9 cellular contexts compared by ENCODE assay signal in the genomic region with DNA sequence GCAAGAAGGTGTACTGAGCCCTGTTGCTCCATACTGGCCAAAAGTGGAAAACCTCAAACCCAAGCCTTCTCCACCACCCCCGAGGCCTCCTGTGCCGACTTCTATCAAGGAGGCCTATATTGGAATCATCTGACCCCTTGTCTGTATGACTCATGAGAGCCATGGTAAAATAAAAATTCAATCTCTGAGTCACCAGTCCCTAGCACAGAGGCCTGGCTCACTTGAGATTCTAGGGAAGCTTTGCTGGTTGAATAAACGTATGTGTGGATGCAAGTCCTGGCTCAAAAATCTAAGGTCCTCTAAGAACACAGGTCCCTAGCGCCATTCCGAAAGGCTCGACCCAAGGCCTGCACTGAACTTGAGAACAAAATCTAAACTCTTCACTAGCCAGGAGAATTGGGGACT. TPM values are rescaled to one million over a fixed set of nuclear protein-coding genes. Genes with fewer than 3 reads are reported as not detected.
A peak's percentile ranks its signal among the peaks of the same experiment; 100 is the strongest.
DNase-seq lines count a peak whose midpoint lies in the region; ATAC-seq and TF ChIP-seq lines count a peak whose summit lies in the region.
"Had no signal": no experiment of that assay in that cellular context is flagged by ENCODE, and none has a peak within 500 bp of the region (broad histone marks: within the 10 kb centered on the region; RNA-seq: fewer than 3 reads in every experiment).

No MANE protein-coding gene starts in this region.

- H3K9me3 ChIP-seq in OCI-LY7 (ENCODE audit: low read length) = no peaks in the 10 kb centered on the region

- CTCF ChIA-PET in OCI-LY7 (lab: Charles Lee; ENCODE audit: unreplicated experiment) = no interaction called here

- no peak overlapping the region for H3K4me2 ChIP-seq in OCI-LY7 (ENCODE audit: low read length)

- peak overlapping the region; percentile 18 for H3K4me3 Mint-ChIP-seq in stimulated activated memory B cell treated with anti-CD40 and anti-IgM and Interleukin-4, amounts not matched to agents 10 μg/mL and 1 μg/mL and 100 μg/mL, for 72 hours

- TF ChIP-seq CTCF in HFF-Myc (IDR thresholded peaks at IDR 0.05; ENCODE audit: low read depth, low read length, missing control alignments) = no peak
- no peak for TF ChIP-seq CTCF in foreskin fibroblast (IDR thresholded peaks at IDR 0.05; ENCODE audit: low read depth, low read length)
- no peak for TF ChIP-seq CTCF in OCI-LY7 (conservative IDR thresholded peaks at IDR 0.05; ENCODE audit: low read length)

- POLR2A ChIA-PET in OCI-LY7 (lab: Charles Lee) = interaction anchor here (1.1 kb wide), 1 partner anchor 11 kb away, joined by 3 read pairs; no protein-coding TSS in a partner anchor

- H3K4me1 Mint-ChIP-seq in stimulated activated memory B cell treated with anti-CD40 and anti-IgM and Interleukin-4, amounts not matched to agents 10 μg/mL and 1 μg/mL and 100 μg/mL, for 72 hours = peaks cover 59% of the 10 kb centered on the region

- peaks cover 63% of the 10 kb centered on the region for H3K36me3 Mint-ChIP-seq in stimulated activated memory B cell treated with anti-CD40 and anti-IgM and Interleukin-4, amounts not matched to agents 10 μg/mL and 1 μg/mL and 100 μg/mL, for 72 hours

- BruUV-seq in OCI-LY7 (replicated peaks; lab: Mats Ljungman, UMichigan) = no TSS peak

- H3K4me3 ChIP-seq in HFF-Myc (replicated peaks; ENCODE audit: low read depth, low read length) = no peak overlapping the region
- no peak overlapping the region for H3K4me3 ChIP-seq in foreskin fibroblast (ENCODE audit: low read depth in 1 of 2, low read length in 2 of 2)
- H3K4me3 ChIP-seq in OCI-LY7 (ENCODE audit: low read depth, low read length, poor library complexity, severe bottlenecking) = no peak overlapping the region

- H3K27ac Mint-ChIP-seq in stimulated activated memory B cell treated with anti-CD40 and anti-IgM and Interleukin-4, amounts not matched to agents 10 μg/mL and 1 μg/mL and 100 μg/mL, for 72 hours = peak overlapping the region; percentile 92

- no peaks in the 10 kb centered on the region for H3K27me3 Mint-ChIP-seq in stimulated activated memory B cell treated with anti-CD40 and anti-IgM and Interleukin-4, amounts not matched to agents 10 μg/mL and 1 μg/mL and 100 μg/mL, for 72 hours

- peaks cover 39% of the 10 kb centered on the region for H3K36me3 ChIP-seq in OCI-LY7 (ENCODE audit: insufficient read depth, low read length)

- peaks cover 12% of the 10 kb centered on the region for H3K4me1 ChIP-seq in OCI-LY7 (ENCODE audit: insufficient read depth, low read length, poor library complexity, severe bottlenecking)
- H3K4me1 ChIP-seq: parathyroid adenoma had no signal

- H3K27ac ChIP-seq in OCI-LY7 (ENCODE audit: low read depth, low read length, poor library complexity, severe bottlenecking) = no peak overlapping the region
- H3K27ac ChIP-seq: parathyroid adenoma had no signal

- H3K9me2 ChIP-seq in OCI-LY7 (ENCODE audit: insufficient read depth, low read length) = no peaks in the 10 kb centered on the region

- H3K9me3 Mint-ChIP-seq in stimulated activated memory B cell treated with anti-CD40 and anti-IgM and Interleukin-4, amounts not matched to agents 10 μg/mL and 1 μg/mL and 100 μg/mL, for 72 hours = no peaks in the 10 kb centered on the region

- H2AFZ ChIP-seq in OCI-LY7 (ENCODE audit: low read length) = no peak overlapping the region
- H2AFZ ChIP-seq: parathyroid adenoma had no signal

- DNase-seq in HFF-Myc (ENCODE audit: extremely low read depth, low read depth) (peak; percentile 59), foreskin fibroblast (peak; percentile 79 to 89), mucosa of gallbladder (ENCODE audit: low spot score) (no peak), OCI-LY7 (ENCODE audit: low spot score) (no peak), NCI-H1105 treated with DMSO at 0.1 percent for 48 hours (lab: John Stamatoyannopoulos, UW) (no peak)
- peak; percentile 31 for DNase-seq in activated CD4-positive, CD25-positive, alpha-beta regulatory T cell treated with anti-CD3 and anti-CD28 coated beads, Interleukin-2, amount 50 U/mL, for 72 hours

- H4K20me1 ChIP-seq in OCI-LY7 (ENCODE audit: insufficient read depth, low read length) = no peaks in the 10 kb centered on the region

- peak; percentile 50 for ATAC-seq in stimulated activated memory B cell treated with anti-CD40 and anti-IgM and Interleukin-4, amounts not matched to agents 10 μg/mL and 1 μg/mL and 100 μg/mL, for 72 hours
- ATAC-seq in HG02885 (IDR thresholded peaks at IDR 0.05; ENCODE audit: poor library complexity, unreplicated experiment) = no peak

- H3K79me2 ChIP-seq in OCI-LY7 (ENCODE audit: insufficient read depth, low read depth, low read length) = no peaks in the 10 kb centered on the region

- intact Hi-C loops in OCI-LY7 (cut with micrococcal nuclease; ENCODE audit: unreplicated experiment) = no loop called here

RNA-seq across cellular contexts. Expression of a gene that starts 15.0 kb away (rescaled TPM):
- 72.0 TPM for total RNA-seq in mucosa of gallbladder
- total RNA-seq in OCI-LY7 (2014; rRNA removed; shearing (Covaris generic)) = 51.1 and 52.1 TPM in 2 replicates
- total RNA-seq in OCI-LY7 (2022) = 84.0 and 89.4 TPM in 2 replicates

RNA-seq across cellular contexts. Expression of a gene that starts 50.2 kb away (rescaled TPM):
- 14.8 TPM for total RNA-seq in mucosa of gallbladder
- total RNA-seq in OCI-LY7 (2014; rRNA removed; shearing (Covaris generic)) = 12.4 and 14.2 TPM in 2 replicates
- total RNA-seq in OCI-LY7 (2022) = 14.5 and 24.3 TPM in 2 replicates

Comparison
In these comparisons a context has a peak if more than half of its experiments do, and no peak if none do; other contexts are left out.
1. DNase-seq: peak in HFF-Myc (single experiment), activated CD4-positive, CD25-positive, alpha-beta regulatory T cell treated with anti-CD3 and anti-CD28 coated beads, Interleukin-2, amount 50 U/mL, for 72 hours (single experiment) and foreskin fibroblast (2 of 2); none in mucosa of gallbladder (single experiment), OCI-LY7 (single experiment) and NCI-H1105 treated with DMSO at 0.1 percent for 48 hours (single experiment).